Comparison of ENCODE assay signal across 23 cellular contexts in genomic region chr21:24729568-24729967, GRCh38.
DNase-seq lines count a peak whose midpoint lies in the region; ATAC-seq and TF ChIP-seq lines count a peak whose summit lies in the region.
"Had no signal": no experiment of that assay in that cellular context is flagged by ENCODE, and none has a peak within 500 bp of the region (broad histone marks: within the 10 kb centered on the region; RNA-seq: fewer than 3 reads in every experiment).

No MANE protein-coding gene starts in this region.

- peak overlapping the region; percentile 22 for H3K27ac Mint-ChIP-seq in nephron progenitor cell
- no peak overlapping the region for H3K27ac Mint-ChIP-seq in activated T-helper 17 cell treated with anti-CD3 and anti-CD28 coated beads, Interleukin-2, amount 50 U/mL, for 72 hours
- H3K27ac Mint-ChIP-seq in activated naive CD4-positive, alpha-beta T cell treated with anti-CD3 and anti-CD28 coated beads for 36 hours = no peak overlapping the region
- H3K27ac Mint-ChIP-seq: B cell, GM23338, HFFc6 had no signal

- DNase-seq in ELR (ENCODE audit: low read depth) (peak; percentile 73), RKO (ENCODE audit: low spot score) (peak; percentile 4), foreskin keratinocyte (peak; percentile 48 to 82), nephron progenitor cell (no peak), NCI-H2081 treated with DMSO at 0.1 percent for 48 hours (lab: John Stamatoyannopoulos, UW) (no peak)
- DNase-seq in activated naive CD4-positive, alpha-beta T cell treated with anti-CD3 and anti-CD28 coated beads for 36 hours = no peak
- DNase-seq: DMS153, DND-41, HFFc6, KG1, MM.1S, NCI-H2029, NCI-H2227 treated with DMSO at 0.1 percent for 48 hours, NCI-H510A, NCI-H69, SIG-M5 had no signal

- peaks cover 15% of the 10 kb centered on the region for H3K9me3 Mint-ChIP-seq in nephron progenitor cell
- no peaks in the 10 kb centered on the region for H3K9me3 Mint-ChIP-seq in activated T-helper 17 cell treated with anti-CD3 and anti-CD28 coated beads, Interleukin-2, amount 50 U/mL, for 72 hours
- no peaks in the 10 kb centered on the region for H3K9me3 Mint-ChIP-seq in activated naive CD4-positive, alpha-beta T cell treated with anti-CD3 and anti-CD28 coated beads for 36 hours

- no peak overlapping the region for H3K27ac ChIP-seq in foreskin keratinocyte
- H3K27ac ChIP-seq: SK-N-MC had no signal

- ATAC-seq in foreskin keratinocyte = peak; percentile 82
- ATAC-seq in activated T-helper 17 cell treated with anti-CD3 and anti-CD28 coated beads, Interleukin-2, amount 50 U/mL, for 72 hours (replicated peaks) = no peak
- no peak for ATAC-seq in GM19452 (IDR thresholded peaks at IDR 0.05; ENCODE audit: unreplicated experiment)
- ATAC-seq: GM23338, Panc1 had no signal

- TF ChIP-seq CTCF in foreskin keratinocyte (conservative IDR thresholded peaks at IDR 0.05) (no peak), nephron progenitor cell (IDR thresholded peaks at IDR 0.05) (no peak)

- CTCF ChIA-PET in activated naive CD4-positive, alpha-beta T cell treated with anti-CD3 and anti-CD28 coated beads for 36 hours (lab: Charles Lee) = no interaction called here

- H3K36me3 Mint-ChIP-seq in nephron progenitor cell (ENCODE audit: low read depth) = no peaks in the 10 kb centered on the region
- H3K36me3 Mint-ChIP-seq in activated T-helper 17 cell treated with anti-CD3 and anti-CD28 coated beads, Interleukin-2, amount 50 U/mL, for 72 hours (ENCODE audit: low read depth) = no peaks in the 10 kb centered on the region
- no peaks in the 10 kb centered on the region for H3K36me3 Mint-ChIP-seq in activated naive CD4-positive, alpha-beta T cell treated with anti-CD3 and anti-CD28 coated beads for 36 hours (ENCODE audit: low read depth)

- H3K4me3 Mint-ChIP-seq in nephron progenitor cell = no peak overlapping the region
- H3K4me3 Mint-ChIP-seq in activated T-helper 17 cell treated with anti-CD3 and anti-CD28 coated beads, Interleukin-2, amount 50 U/mL, for 72 hours = no peak overlapping the region
- no peak overlapping the region for H3K4me3 Mint-ChIP-seq in activated naive CD4-positive, alpha-beta T cell treated with anti-CD3 and anti-CD28 coated beads for 36 hours
- H3K4me3 Mint-ChIP-seq: B cell, GM23338, HFFc6 had no signal

- H3K27me3 ChIP-seq in foreskin keratinocyte = no peaks in the 10 kb centered on the region

- intact Hi-C loops in activated naive CD4-positive, alpha-beta T cell treated with anti-CD3 and anti-CD28 coated beads for 36 hours (cut with micrococcal nuclease) = no loop called here

- H3K4me1 Mint-ChIP-seq in nephron progenitor cell = peaks cover 8% of the 10 kb centered on the region
- no peaks in the 10 kb centered on the region for H3K4me1 Mint-ChIP-seq in activated T-helper 17 cell treated with anti-CD3 and anti-CD28 coated beads, Interleukin-2, amount 50 U/mL, for 72 hours
- no peaks in the 10 kb centered on the region for H3K4me1 Mint-ChIP-seq in activated naive CD4-positive, alpha-beta T cell treated with anti-CD3 and anti-CD28 coated beads for 36 hours (ENCODE audit: low read depth)
- H3K4me1 Mint-ChIP-seq: B cell, GM23338 had no signal

- H3K4me1 ChIP-seq in foreskin keratinocyte = peaks cover 6% of the 10 kb centered on the region
- H3K4me1 ChIP-seq: HAP-1 had no signal

- no peaks in the 10 kb centered on the region for H3K27me3 Mint-ChIP-seq in nephron progenitor cell (ENCODE audit: low read depth, poor library complexity)
- H3K27me3 Mint-ChIP-seq in activated T-helper 17 cell treated with anti-CD3 and anti-CD28 coated beads, Interleukin-2, amount 50 U/mL, for 72 hours = no peaks in the 10 kb centered on the region
- no peaks in the 10 kb centered on the region for H3K27me3 Mint-ChIP-seq in activated naive CD4-positive, alpha-beta T cell treated with anti-CD3 and anti-CD28 coated beads for 36 hours (ENCODE audit: low read depth)
- H3K27me3 Mint-ChIP-seq: B cell had no signal

Comparison
In these comparisons a context has a peak if more than half of its experiments do, and no peak if none do; other contexts are left out.
1. DNase-seq: peak in ELR (single experiment), RKO (single experiment) and foreskin keratinocyte (2 of 2); none in nephron progenitor cell (single experiment), activated naive CD4-positive, alpha-beta T cell treated with anti-CD3 and anti-CD28 coated beads for 36 hours (single experiment) and NCI-H2081 treated with DMSO at 0.1 percent for 48 hours (single experiment).